2 cellular contexts compared by ENCODE assay signal in genomic region chr13:40313269-40314200, GRCh38.
TF ChIP-seq lines count a peak whose summit lies in the region.

No MANE protein-coding gene starts in this region.

TF ChIP-seq in endothelial cell of umbilical vein, 7 proteins besides CTCF, POLR2A, EP300 and RAD21 (continued from another document):
- peak; percentile 70 for TF ChIP-seq MAX (IDR thresholded peaks at IDR 0.05; ENCODE audit: insufficient read depth, insufficient read length)
- TF ChIP-seq EZH2 (IDR thresholded peaks at IDR 0.05; ENCODE audit: borderline replicate concordance, low read depth, low read length, severe bottlenecking) = no peak
TF ChIP-seq in endothelial cell of umbilical vein: peak in this region for 5.

TF ChIP-seq in HepG2, 621 proteins besides CTCF, POLR2A, EP300 and RAD21 (continued from another document and continues in another):
- no peak for TF ChIP-seq KLF6 (CRISPR knock-in tag; IDR thresholded peaks at IDR 0.05)
- TF ChIP-seq ZFP91 (CRISPR knock-in tag; IDR thresholded peaks at IDR 0.05; ENCODE audit: borderline replicate concordance) = peak; percentile 43; the same call in 1 of the 2 replicates
- peak; percentile 48; the same call in 1 of the 2 replicates for TF ChIP-seq SAP130 (CRISPR knock-in tag; IDR thresholded peaks at IDR 0.05; ENCODE audit: low read depth)
- no peak for TF ChIP-seq MYNN (CRISPR knock-in tag; IDR thresholded peaks at IDR 0.05; ENCODE audit: low read depth)
- no peak for TF ChIP-seq ZNF784 (CRISPR knock-in tag; IDR thresholded peaks at IDR 0.05; ENCODE audit: borderline replicate concordance)
- TF ChIP-seq TFAP4 (IDR thresholded peaks at IDR 0.05; ENCODE audit: borderline replicate concordance, low read depth) = peak; percentile 24; the same call in 1 of the 2 replicates
- no peak for TF ChIP-seq SRSF4 (IDR thresholded peaks at IDR 0.05; ENCODE audit: low read depth, low read length, poor library complexity, severe bottlenecking)
- no peak for TF ChIP-seq FOXA1 (IDR thresholded peaks at IDR 0.05)
- TF ChIP-seq FOXA1 (CRISPR knock-in tag; IDR thresholded peaks at IDR 0.05) = 0 out of 2 replicates have a peak, but pooled peaks have one; percentile 2
- no peak for TF ChIP-seq ZNF143 (CRISPR knock-in tag; IDR thresholded peaks at IDR 0.05)
- no peak for TF ChIP-seq MED8 (CRISPR knock-in tag; IDR thresholded peaks at IDR 0.05; ENCODE audit: insufficient replicate concordance)
- no peak for TF ChIP-seq ZNF343 (CRISPR knock-in tag; IDR thresholded peaks at IDR 0.05)
- TF ChIP-seq HNF4A (CRISPR knock-in tag; IDR thresholded peaks at IDR 0.05) = peak; percentile 80
- TF ChIP-seq NFYB (CRISPR knock-in tag; IDR thresholded peaks at IDR 0.05) = 0 out of 2 replicates have a peak, but pooled peaks have one; percentile 40
- TF ChIP-seq ZNF747 (CRISPR knock-in tag; IDR thresholded peaks at IDR 0.05; ENCODE audit: borderline replicate concordance) = no peak
- TF ChIP-seq ARID5B (CRISPR knock-in tag; IDR thresholded peaks at IDR 0.05) = peak; percentile 73
- no peak for TF ChIP-seq ZNF432 (CRISPR knock-in tag; IDR thresholded peaks at IDR 0.05; ENCODE audit: borderline replicate concordance)
- no peak for TF ChIP-seq ZHX2 (IDR thresholded peaks at IDR 0.05; ENCODE audit: low read depth)
- no peak for TF ChIP-seq ZHX2 (CRISPR knock-in tag; IDR thresholded peaks at IDR 0.05; ENCODE audit: borderline replicate concordance)
- 0 out of 2 replicates have a peak, but pooled peaks have one; percentile 23 for TF ChIP-seq KDM6A (CRISPR knock-in tag; IDR thresholded peaks at IDR 0.05; ENCODE audit: low read depth)
- no peak for TF ChIP-seq TAF1 (CRISPR knock-in tag; IDR thresholded peaks at IDR 0.05)
- TF ChIP-seq ZGPAT (CRISPR knock-in tag; IDR thresholded peaks at IDR 0.05) = peak; percentile 37; the same call in 1 of the 2 replicates
- no peak for TF ChIP-seq BRCA1 (CRISPR knock-in tag; IDR thresholded peaks at IDR 0.05)
- no peak for TF ChIP-seq GABPA (IDR thresholded peaks at IDR 0.05; ENCODE audit: low read depth, low read length)
- no peak for TF ChIP-seq GABPA (CRISPR knock-in tag; IDR thresholded peaks at IDR 0.05; ENCODE audit: low read depth)
- no peak for TF ChIP-seq ZNF576 (CRISPR knock-in tag; IDR thresholded peaks at IDR 0.05)
- no peak for TF ChIP-seq REST (IDR thresholded peaks at IDR 0.05; ENCODE audit: borderline replicate concordance in 1 of 2, low read depth in 1 of 2, low read length in 2 of 2)
- TF ChIP-seq ZNF362 (CRISPR knock-in tag; IDR thresholded peaks at IDR 0.05; ENCODE audit: borderline replicate concordance) = no peak
- TF ChIP-seq FOSL1 (CRISPR knock-in tag; IDR thresholded peaks at IDR 0.05; ENCODE audit: borderline replicate concordance) = peak; percentile 53; the same call in 1 of the 2 replicates
- TF ChIP-seq PLSCR1 (CRISPR knock-in tag; IDR thresholded peaks at IDR 0.05; ENCODE audit: borderline replicate concordance) = no peak
